Comparison of ENCODE assay signal across 1 cellular context in the genomic region with DNA sequence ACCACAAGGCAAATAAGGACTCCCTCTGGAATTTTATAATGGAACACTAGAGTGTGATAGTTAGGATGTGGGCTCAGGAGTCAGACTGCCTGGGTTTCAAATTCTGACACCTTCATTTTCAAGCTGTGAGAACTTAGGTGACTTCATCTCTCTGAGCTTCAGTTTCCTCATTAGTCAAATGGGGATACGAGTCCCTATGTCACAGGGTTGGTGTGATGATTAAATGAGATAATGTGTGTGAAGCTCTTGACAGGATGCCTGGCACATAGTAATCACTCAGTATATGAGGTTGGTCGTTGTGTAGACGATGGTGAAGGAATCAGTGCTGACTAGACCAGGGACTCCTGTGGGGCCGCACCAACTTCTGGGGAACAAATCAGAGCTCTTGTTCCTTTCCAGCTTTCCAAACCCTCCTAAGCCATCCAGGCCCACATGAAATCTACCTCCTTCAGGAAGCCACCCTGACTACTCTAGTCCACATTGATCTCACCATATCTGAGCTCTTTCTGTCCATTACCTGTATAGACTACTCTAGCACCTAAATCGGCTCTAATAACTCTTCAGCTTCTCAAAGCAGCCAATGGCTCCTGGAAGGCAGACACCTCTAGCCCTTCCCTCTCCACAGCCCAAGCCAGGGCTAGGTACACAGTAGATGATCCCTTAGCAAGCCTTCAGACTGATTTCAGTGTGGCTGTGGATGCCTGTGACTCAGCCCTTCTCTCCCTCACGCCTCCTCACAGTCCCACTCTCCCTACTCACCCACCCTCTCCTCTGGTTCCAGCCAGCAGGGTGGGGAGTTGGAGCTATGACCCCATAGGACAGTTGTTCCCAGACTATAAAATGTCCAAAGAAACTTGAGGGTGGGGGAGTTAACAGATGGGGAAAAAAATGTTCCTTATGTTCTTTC.
TF ChIP-seq lines count a peak whose summit lies in the region.

No MANE protein-coding gene starts in this region.

TF ChIP-seq in GM12878, 131 proteins besides CTCF, POLR2A, EP300 and RAD21 (continued from another document and continues in another):
- no peak for TF ChIP-seq E2F8 (IDR thresholded peaks at IDR 0.05; ENCODE audit: low read depth, partially characterized antibody)
- TF ChIP-seq NBN (IDR thresholded peaks at IDR 0.05): no peak
- no peak for TF ChIP-seq SMAD1 (IDR thresholded peaks at IDR 0.05; ENCODE audit: low read depth, partially characterized antibody)
- TF ChIP-seq MYC (IDR thresholded peaks at IDR 0.05; ENCODE audit: insufficient read depth, insufficient read length, insufficient replicate concordance, low read length, severe bottlenecking): no peak
- peak; percentile 56; the same call in 1 of the 2 replicates for TF ChIP-seq IKZF1 (conservative IDR thresholded peaks at IDR 0.05)
- peak; percentile 85 for TF ChIP-seq JUNB (IDR thresholded peaks at IDR 0.05)
- TF ChIP-seq RFX5 (IDR thresholded peaks at IDR 0.05; ENCODE audit: low read depth, low read length): no peak
- TF ChIP-seq POU2F2 (IDR thresholded peaks at IDR 0.05; ENCODE audit: borderline replicate concordance, low read depth, low read length): no peak
- peak; percentile 64; the same call in 1 of the 2 replicates for TF ChIP-seq NFIC (IDR thresholded peaks at IDR 0.05; ENCODE audit: low read depth, low read length)
- no peak for TF ChIP-seq NR2F1 (conservative IDR thresholded peaks at IDR 0.05)
- no peak for TF ChIP-seq SIX5 (IDR thresholded peaks at IDR 0.05; ENCODE audit: low read depth, low read length, severe bottlenecking)
- no peak for TF ChIP-seq FOXK2 (IDR thresholded peaks at IDR 0.05)
- TF ChIP-seq POLR2AphosphoS5 (IDR thresholded peaks at IDR 0.05; ENCODE audit: low read length): no peak; the same call in 1 of the 2 replicates
- TF ChIP-seq ZBTB4 (CRISPR knock-in tag; IDR thresholded peaks at IDR 0.05): no peak
- TF ChIP-seq RUNX3 (IDR thresholded peaks at IDR 0.05; ENCODE audit: low read length): peak; percentile 36; the same call in 1 of the 2 replicates
- no peak for TF ChIP-seq YY1 (IDR thresholded peaks at IDR 0.05; ENCODE audit: low read depth, low read length)
- TF ChIP-seq, protein P1, sequence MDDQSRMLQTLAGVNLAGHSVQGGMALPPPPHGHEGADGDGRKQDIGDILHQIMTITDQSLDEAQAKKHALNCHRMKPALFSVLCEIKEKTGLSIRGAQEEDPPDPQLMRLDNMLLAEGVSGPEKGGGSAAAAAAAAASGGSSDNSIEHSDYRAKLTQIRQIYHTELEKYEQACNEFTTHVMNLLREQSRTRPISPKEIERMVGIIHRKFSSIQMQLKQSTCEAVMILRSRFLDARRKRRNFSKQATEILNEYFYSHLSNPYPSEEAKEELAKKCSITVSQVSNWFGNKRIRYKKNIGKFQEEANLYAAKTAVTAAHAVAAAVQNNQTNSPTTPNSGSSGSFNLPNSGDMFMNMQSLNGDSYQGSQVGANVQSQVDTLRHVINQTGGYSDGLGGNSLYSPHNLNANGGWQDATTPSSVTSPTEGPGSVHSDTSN (IDR thresholded peaks at IDR 0.05; ENCODE audit: insufficient replicate concordance, low read depth, low read length): no peak
- TF ChIP-seq, protein P2, sequence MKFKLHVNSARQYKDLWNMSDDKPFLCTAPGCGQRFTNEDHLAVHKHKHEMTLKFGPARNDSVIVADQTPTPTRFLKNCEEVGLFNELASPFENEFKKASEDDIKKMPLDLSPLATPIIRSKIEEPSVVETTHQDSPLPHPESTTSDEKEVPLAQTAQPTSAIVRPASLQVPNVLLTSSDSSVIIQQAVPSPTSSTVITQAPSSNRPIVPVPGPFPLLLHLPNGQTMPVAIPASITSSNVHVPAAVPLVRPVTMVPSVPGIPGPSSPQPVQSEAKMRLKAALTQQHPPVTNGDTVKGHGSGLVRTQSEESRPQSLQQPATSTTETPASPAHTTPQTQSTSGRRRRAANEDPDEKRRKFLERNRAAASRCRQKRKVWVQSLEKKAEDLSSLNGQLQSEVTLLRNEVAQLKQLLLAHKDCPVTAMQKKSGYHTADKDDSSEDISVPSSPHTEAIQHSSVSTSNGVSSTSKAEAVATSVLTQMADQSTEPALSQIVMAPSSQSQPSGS (IDR thresholded peaks at IDR 0.05; ENCODE audit: low read length): peak; percentile 84
- TF ChIP-seq, protein P3, sequence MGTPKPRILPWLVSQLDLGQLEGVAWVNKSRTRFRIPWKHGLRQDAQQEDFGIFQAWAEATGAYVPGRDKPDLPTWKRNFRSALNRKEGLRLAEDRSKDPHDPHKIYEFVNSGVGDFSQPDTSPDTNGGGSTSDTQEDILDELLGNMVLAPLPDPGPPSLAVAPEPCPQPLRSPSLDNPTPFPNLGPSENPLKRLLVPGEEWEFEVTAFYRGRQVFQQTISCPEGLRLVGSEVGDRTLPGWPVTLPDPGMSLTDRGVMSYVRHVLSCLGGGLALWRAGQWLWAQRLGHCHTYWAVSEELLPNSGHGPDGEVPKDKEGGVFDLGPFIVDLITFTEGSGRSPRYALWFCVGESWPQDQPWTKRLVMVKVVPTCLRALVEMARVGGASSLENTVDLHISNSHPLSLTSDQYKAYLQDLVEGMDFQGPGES (IDR thresholded peaks at IDR 0.05): no peak
- TF ChIP-seq, protein P4, sequence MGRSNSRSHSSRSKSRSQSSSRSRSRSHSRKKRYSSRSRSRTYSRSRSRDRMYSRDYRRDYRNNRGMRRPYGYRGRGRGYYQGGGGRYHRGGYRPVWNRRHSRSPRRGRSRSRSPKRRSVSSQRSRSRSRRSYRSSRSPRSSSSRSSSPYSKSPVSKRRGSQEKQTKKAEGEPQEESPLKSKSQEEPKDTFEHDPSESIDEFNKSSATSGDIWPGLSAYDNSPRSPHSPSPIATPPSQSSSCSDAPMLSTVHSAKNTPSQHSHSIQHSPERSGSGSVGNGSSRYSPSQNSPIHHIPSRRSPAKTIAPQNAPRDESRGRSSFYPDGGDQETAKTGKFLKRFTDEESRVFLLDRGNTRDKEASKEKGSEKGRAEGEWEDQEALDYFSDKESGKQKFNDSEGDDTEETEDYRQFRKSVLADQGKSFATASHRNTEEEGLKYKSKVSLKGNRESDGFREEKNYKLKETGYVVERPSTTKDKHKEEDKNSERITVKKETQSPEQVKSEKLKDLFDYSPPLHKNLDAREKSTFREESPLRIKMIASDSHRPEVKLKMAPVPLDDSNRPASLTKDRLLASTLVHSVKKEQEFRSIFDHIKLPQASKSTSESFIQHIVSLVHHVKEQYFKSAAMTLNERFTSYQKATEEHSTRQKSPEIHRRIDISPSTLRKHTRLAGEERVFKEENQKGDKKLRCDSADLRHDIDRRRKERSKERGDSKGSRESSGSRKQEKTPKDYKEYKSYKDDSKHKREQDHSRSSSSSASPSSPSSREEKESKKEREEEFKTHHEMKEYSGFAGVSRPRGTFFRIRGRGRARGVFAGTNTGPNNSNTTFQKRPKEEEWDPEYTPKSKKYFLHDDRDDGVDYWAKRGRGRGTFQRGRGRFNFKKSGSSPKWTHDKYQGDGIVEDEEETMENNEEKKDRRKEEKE (IDR thresholded peaks at IDR 0.05): no peak
- TF ChIP-seq BCL11A (IDR thresholded peaks at IDR 0.05; ENCODE audit: low read depth, low read length): 0 out of 2 replicates have a peak, but pooled peaks have one; percentile 18
- no peak for TF ChIP-seq TCF7 (IDR thresholded peaks at IDR 0.05; ENCODE audit: borderline replicate concordance)
- TF ChIP-seq, protein P5, sequence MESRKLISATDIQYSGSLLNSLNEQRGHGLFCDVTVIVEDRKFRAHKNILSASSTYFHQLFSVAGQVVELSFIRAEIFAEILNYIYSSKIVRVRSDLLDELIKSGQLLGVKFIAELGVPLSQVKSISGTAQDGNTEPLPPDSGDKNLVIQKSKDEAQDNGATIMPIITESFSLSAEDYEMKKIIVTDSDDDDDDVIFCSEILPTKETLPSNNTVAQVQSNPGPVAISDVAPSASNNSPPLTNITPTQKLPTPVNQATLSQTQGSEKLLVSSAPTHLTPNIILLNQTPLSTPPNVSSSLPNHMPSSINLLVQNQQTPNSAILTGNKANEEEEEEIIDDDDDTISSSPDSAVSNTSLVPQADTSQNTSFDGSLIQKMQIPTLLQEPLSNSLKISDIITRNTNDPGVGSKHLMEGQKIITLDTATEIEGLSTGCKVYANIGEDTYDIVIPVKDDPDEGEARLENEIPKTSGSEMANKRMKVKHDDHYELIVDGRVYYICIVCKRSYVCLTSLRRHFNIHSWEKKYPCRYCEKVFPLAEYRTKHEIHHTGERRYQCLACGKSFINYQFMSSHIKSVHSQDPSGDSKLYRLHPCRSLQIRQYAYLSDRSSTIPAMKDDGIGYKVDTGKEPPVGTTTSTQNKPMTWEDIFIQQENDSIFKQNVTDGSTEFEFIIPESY (IDR thresholded peaks at IDR 0.05): no peak
- peak; percentile 60 for TF ChIP-seq BCL3 (IDR thresholded peaks at IDR 0.05; ENCODE audit: borderline replicate concordance, insufficient read depth, low read depth, low read length, poor library complexity, severe bottlenecking)
- TF ChIP-seq RBBP5 (conservative IDR thresholded peaks at IDR 0.05): no peak
- no peak for TF ChIP-seq NR2C1 (IDR thresholded peaks at IDR 0.05)
- no peak for TF ChIP-seq ZNF207 (IDR thresholded peaks at IDR 0.05; ENCODE audit: borderline replicate concordance)
- TF ChIP-seq EED (IDR thresholded peaks at IDR 0.05; ENCODE audit: low read depth): 0 out of 2 replicates have a peak, but pooled peaks have one; percentile 36
- no peak for TF ChIP-seq SPI1 (IDR thresholded peaks at IDR 0.05; ENCODE audit: borderline replicate concordance, insufficient read depth, low read depth, low read length)
- TF ChIP-seq BHLHE40 (IDR thresholded peaks at IDR 0.05; ENCODE audit: borderline replicate concordance in 1 of 2, low read depth in 2 of 2, low read length in 1 of 2): no peak
- no peak for TF ChIP-seq BRCA1 (IDR thresholded peaks at IDR 0.05; ENCODE audit: low read depth, low read length)
- TF ChIP-seq ATF7 (IDR thresholded peaks at IDR 0.05; ENCODE audit: low read depth): peak; percentile 94
- no peak for TF ChIP-seq CBFB (IDR thresholded peaks at IDR 0.05; ENCODE audit: low read depth)
- no peak for TF ChIP-seq STAT3 (IDR thresholded peaks at IDR 0.05; ENCODE audit: low read depth, low read length)
- TF ChIP-seq CHD2 (IDR thresholded peaks at IDR 0.05; ENCODE audit: borderline replicate concordance, low read depth, low read length): no peak
- TF ChIP-seq MXI1 (IDR thresholded peaks at IDR 0.05; ENCODE audit: low read depth, low read length): no peak
- no peak for TF ChIP-seq BMI1 (IDR thresholded peaks at IDR 0.05; ENCODE audit: borderline replicate concordance)
- peak; percentile 45 for TF ChIP-seq SKIL (IDR thresholded peaks at IDR 0.05; ENCODE audit: low read depth, poor library complexity, severe bottlenecking)
- no peak for TF ChIP-seq ZNF274 (IDR thresholded peaks at IDR 0.05; ENCODE audit: insufficient read depth, insufficient read length)
